16 cellular contexts compared by ENCODE assay signal in the genomic region with DNA sequence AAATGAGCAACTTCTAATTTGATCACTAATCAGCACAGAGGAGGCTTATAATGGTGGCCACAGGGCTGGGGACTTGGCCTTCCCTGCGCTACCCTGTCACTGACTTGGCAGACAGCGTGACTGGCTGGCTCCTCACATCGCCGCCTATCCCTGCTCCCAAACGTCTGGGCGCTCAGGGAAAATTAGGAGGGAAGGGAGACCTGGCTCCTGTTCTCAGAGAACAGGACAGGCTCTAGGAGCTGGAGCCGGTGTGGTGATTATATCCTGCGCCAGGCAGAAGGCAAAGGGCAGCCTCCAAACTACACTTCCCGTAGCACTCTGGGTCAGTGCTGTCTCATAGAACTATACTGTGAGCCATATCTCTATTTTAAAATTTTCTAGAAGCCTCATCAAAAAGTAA. TPM values are rescaled to one million over a fixed set of nuclear protein-coding genes. Genes with fewer than 3 reads are reported as not detected.
DNase-seq lines count a peak whose midpoint lies in the region; ATAC-seq and TF ChIP-seq lines count a peak whose summit lies in the region.
"Had no signal": no experiment of that assay in that cellular context is flagged by ENCODE, and none has a peak within 500 bp of the region (broad histone marks: within the 10 kb centered on the region; RNA-seq: fewer than 3 reads in every experiment).

No MANE protein-coding gene starts in this region.

- no peak overlapping the region for H3K9ac ChIP-seq in SK-N-MC (ENCODE audit: insufficient read length)
- H3K9ac ChIP-seq in mesendoderm (ENCODE audit: low read length), result no peak overlapping the region
- H3K9ac ChIP-seq: BLaER1, GM23248 had no signal

- WGBS in mesendoderm (ENCODE audit: extremely low coverage, insufficient coverage, low lambda C conversion rate), result no CpG with 5 or more reads among the region's 9 CpGs
- 35 to 63% (median 42%) methylated on average over 9 of the region's 9 CpGs for WGBS in stomach, 5 donors

- no peaks in the 10 kb centered on the region for H3K79me2 ChIP-seq in mesendoderm (ENCODE audit: control insufficient read depth, insufficient read depth, low read length)

- TF ChIP-seq EP300 in stomach (IDR thresholded peaks at IDR 0.05), result no peak

- H3K27me3 ChIP-seq in mesendoderm (ENCODE audit: insufficient read depth, low read length, poor library complexity) (no peaks in the 10 kb centered on the region), stomach (no peaks in the 10 kb centered on the region)
- H3K27me3 ChIP-seq: BLaER1 had no signal

- H2BK15ac ChIP-seq in mesendoderm (replicated peaks; ENCODE audit: low read depth), result no peak overlapping the region

- H3K36me3 ChIP-seq in SK-N-MC (ENCODE audit: insufficient read depth, low read length) (no peaks in the 10 kb centered on the region), mesendoderm (ENCODE audit: control insufficient read depth, insufficient read depth, low read length) (no peaks in the 10 kb centered on the region), stomach (no peaks in the 10 kb centered on the region)
- H3K36me3 ChIP-seq: BLaER1, SJSA1 had no signal

- H4K5ac ChIP-seq in mesendoderm (ENCODE audit: low read length), result no peak overlapping the region

- H2BK120ac ChIP-seq in mesendoderm (ENCODE audit: low read depth, low read length), result no peak overlapping the region

- H3K4me1 ChIP-seq in mesendoderm (ENCODE audit: control insufficient read depth, low read depth, low read length), result peaks cover 2% of the 10 kb centered on the region
- peaks cover 22 to 43% (median 35%) of the 10 kb centered on the region in 4 donors for H3K4me1 ChIP-seq in stomach
- H3K4me1 ChIP-seq: SJSA1 had no signal

- no peak for TF ChIP-seq POLR2A in stomach (IDR thresholded peaks at IDR 0.05)

- peak overlapping the region; percentile 99 for H3K23ac ChIP-seq in mesendoderm (ENCODE audit: low read length)

- H3K27ac ChIP-seq in SK-N-MC (peak overlapping the region; percentile 91), mesendoderm (ENCODE audit: low read depth, low read length) (no peak overlapping the region), stomach (peak overlapping the region; percentile 63 to 79 (median 71)), substantia nigra (ENCODE audit: low read depth, low read length, poor library complexity, severe bottlenecking) (no peak overlapping the region)
- H3K27ac ChIP-seq: BLaER1, GM23248, SJSA1 had no signal

- no peaks in the 10 kb centered on the region for H3K9me3 ChIP-seq in SK-N-MC (ENCODE audit: low read depth, low read length)
- no peaks in the 10 kb centered on the region for H3K9me3 ChIP-seq in stomach
- H3K9me3 ChIP-seq: BLaER1, SJSA1 had no signal

- no peak overlapping the region for H3K4me2 ChIP-seq in mesendoderm (ENCODE audit: low read length)
- H3K4me2 ChIP-seq: BLaER1 had no signal

- H2BK5ac ChIP-seq in mesendoderm (ENCODE audit: low read length), result no peak overlapping the region

- H3K79me1 ChIP-seq in mesendoderm (ENCODE audit: low read length), result no peaks in the 10 kb centered on the region

- ATAC-seq in left colon (peak; percentile 61), GM18519 (IDR thresholded peaks at IDR 0.05; ENCODE audit: low FRiP score, unreplicated experiment) (no peak)

- no peak for TF ChIP-seq CTCF in stomach (IDR thresholded peaks at IDR 0.05)

- H3K4ac ChIP-seq in mesendoderm (ENCODE audit: low read depth, low read length), result no peak overlapping the region

- intact Hi-C loops in left colon (cut with DNase I, micrococcal nuclease) (no loop called here), stomach (cut with DNase I; ENCODE audit: low total_unique reads) (no loop called here)

- no peak overlapping the region for H3K18ac ChIP-seq in mesendoderm (ENCODE audit: low read length)

- H3K56ac ChIP-seq in mesendoderm (ENCODE audit: low read length), result no peak overlapping the region

- no peak overlapping the region for H4K8ac ChIP-seq in mesendoderm (ENCODE audit: low read depth, low read length)

- H3K4me3 ChIP-seq in SK-N-MC (no peak overlapping the region; the same call in 1 of the 2 replicates), mesendoderm (ENCODE audit: low read length) (no peak overlapping the region), stomach (no peak overlapping the region)
- H3K4me3 ChIP-seq: BLaER1, GM23248, SJSA1 had no signal

- H2AK5ac ChIP-seq in mesendoderm (ENCODE audit: low read length), result no peak overlapping the region

- DNase-seq in SK-N-MC (ENCODE audit: low read depth, low spot score), result no peak
- DNase-seq in left colon, result no peak
- no peak for DNase-seq in mesendoderm
- DNase-seq in stomach, result no peak
- no peak for DNase-seq in substantia nigra (lab: John Stamatoyannopoulos, UW)
- DNase-seq in NCI-H128 (lab: John Stamatoyannopoulos, UW; ENCODE audit: unreplicated experiment), result no peak
- DNase-seq: CD4-positive, alpha-beta T cell; GM23248; H9; Karpas-422; NCI-H1436; NCI-H2171; NCI-H774 had no signal

RNA-seq across cellular contexts. Expression of a gene that starts 53.4 kb away (rescaled TPM):
- total RNA-seq in left colon (100 to 1,000 TPM; 107 to 110 TPM), stomach (100 to 1,000 TPM; 193 to 438 (median 352) TPM)
- polyA plus RNA-seq in mesendoderm (2013, experiment 1 of 2), result 27.0 TPM
- 29.4 TPM for polyA plus RNA-seq in mesendoderm (2013, experiment 2 of 2)
- 10 to 100 TPM; 28.6 to 87.7 (median 31.5) TPM for polyA plus RNA-seq in stomach

Comparison
In these comparisons a context has a peak if more than half of its experiments do, and no peak if none do; other contexts are left out.
1. H3K27ac ChIP-seq: peak in SK-N-MC (single experiment) and stomach (5 of 5); none in mesendoderm (single experiment) and substantia nigra (single experiment).